Comparison of ENCODE assay signal across 20 cellular contexts in the genomic region with DNA sequence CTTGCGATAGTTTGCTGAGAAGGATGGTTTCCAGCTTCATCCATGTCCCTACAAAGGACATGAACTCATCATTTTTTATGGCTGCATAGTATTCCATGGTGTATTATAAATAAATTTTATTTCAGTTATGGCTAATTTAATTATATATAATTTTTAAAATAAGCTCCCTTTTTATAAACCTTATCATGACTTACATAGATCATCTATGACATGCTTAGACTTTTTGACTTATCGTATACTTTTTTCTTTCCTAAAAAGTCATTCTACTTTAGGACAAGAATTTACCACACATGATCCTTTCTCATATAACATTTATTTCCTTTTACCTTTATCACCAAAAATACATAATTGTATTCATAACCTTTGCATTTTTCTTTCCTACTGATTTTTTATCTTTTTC.
A peak's percentile ranks its signal among the peaks of the same experiment; 100 is the strongest.
DNase-seq lines count a peak whose midpoint lies in the region; ATAC-seq, FAIRE-seq and TF ChIP-seq lines count a peak whose summit lies in the region.
"Had no signal": no experiment of that assay in that cellular context is flagged by ENCODE, and none has a peak within 500 bp of the region (broad histone marks: within the 10 kb centered on the region; RNA-seq: fewer than 3 reads in every experiment).

No MANE protein-coding gene starts in this region.

- H3K36me3 Mint-ChIP-seq in glutamatergic neuron (ENCODE audit: unreplicated experiment), result peaks cover 19% of the 10 kb centered on the region
- H3K36me3 Mint-ChIP-seq: T-cell had no signal

- intact Hi-C loops in HepG2 (cut with micrococcal nuclease; ENCODE audit: unreplicated experiment) (no loop called here), right lobe of liver (cut with DNase I) (no loop called here), prostate gland (cut with DNase I) (no loop called here)

- H3K27ac ChIP-seq in HepG2 (ENCODE audit: extremely low read length, insufficient read depth, low read length), result no peak overlapping the region
- H3K27ac ChIP-seq in right lobe of liver, result no peak overlapping the region
- no peak overlapping the region for H3K27ac ChIP-seq in prostate gland

- no peak overlapping the region for H3K4me2 ChIP-seq in HepG2 (ENCODE audit: low read depth, low read length)
- H3K4me2 ChIP-seq: SK-N-SH had no signal

- no peak for ATAC-seq in HepG2
- no peak for ATAC-seq in right lobe of liver
- ATAC-seq: Panc1, T-cell had no signal

- 91% methylated on average over 2 of the region's 2 CpGs for WGBS in HepG2 (ENCODE audit: low lambda C conversion rate)
- 83% methylated on average over 2 of the region's 2 CpGs for WGBS in right lobe of liver (ENCODE audit: insufficient coverage, low coverage, low lambda C conversion rate, missing lambda C conversion rate)
- 97% methylated on average over 2 of the region's 2 CpGs for WGBS in prostate gland

- no peaks in the 10 kb centered on the region for H4K20me1 ChIP-seq in HepG2 (ENCODE audit: insufficient read depth, low read length)

- DNase-seq in HepG2 (ENCODE audit: low spot score) (no peak), right lobe of liver (no peak), Kasumi-1 (lab: John Stamatoyannopoulos, UW) (peak; percentile 2 to 9), RKO (ENCODE audit: low spot score) (peak; percentile 0), prostate gland (ENCODE audit: low spot score) (no peak), LoVo (ENCODE audit: low spot score) (no peak), glutamatergic neuron (no peak)
- DNase-seq: BE2C; CD4-positive, alpha-beta T cell; DND-41; GF-D8; NCI-H2081 treated with DMSO at 0.1 percent for 48 hours; NCI-H345; NCI-H526 treated with DMSO at 0.1 percent for 48 hours; Right ventricle myocardium superior; SK-N-SH; T-cell; T-helper 9 cell had no signal

- no peaks in the 10 kb centered on the region for H3K27me3 Mint-ChIP-seq in glutamatergic neuron (ENCODE audit: unreplicated experiment)
- H3K27me3 Mint-ChIP-seq: CD4-positive, alpha-beta T cell; T-cell had no signal

- no peak overlapping the region for H2AFZ ChIP-seq in HepG2 (ENCODE audit: low read length)

- peaks cover 8% of the 10 kb centered on the region for H3K9me3 Mint-ChIP-seq in glutamatergic neuron (ENCODE audit: unreplicated experiment)

- H3K9me3 ChIP-seq in HepG2 (ENCODE audit: low read length) (peaks cover 61% of the 10 kb centered on the region), right lobe of liver (no peaks in the 10 kb centered on the region), prostate gland (no peaks in the 10 kb centered on the region)
- H3K9me3 ChIP-seq: BE2C had no signal

- POLR2A ChIA-PET in HepG2 (lab: Yijun Ruan, JAX), result no interaction called here

- H3K27ac Mint-ChIP-seq in glutamatergic neuron (ENCODE audit: unreplicated experiment), result no peak overlapping the region
- H3K27ac Mint-ChIP-seq: CD4-positive, alpha-beta T cell; T-cell had no signal

- no peaks in the 10 kb centered on the region for H3K79me2 ChIP-seq in HepG2 (ENCODE audit: insufficient read depth, low read length)

- no peak for TF ChIP-seq RAD21 in HepG2 (CRISPR knock-in tag; IDR thresholded peaks at IDR 0.05)

- no peak overlapping the region for H3K4me3 Mint-ChIP-seq in glutamatergic neuron (ENCODE audit: unreplicated experiment)
- H3K4me3 Mint-ChIP-seq: CD4-positive, alpha-beta T cell; T-cell had no signal

- H3K4me1 ChIP-seq in HepG2 (ENCODE audit: insufficient read depth, low read length) (no peaks in the 10 kb centered on the region), right lobe of liver (no peaks in the 10 kb centered on the region), prostate gland (replicated peaks) (no peaks in the 10 kb centered on the region)
- H3K4me1 ChIP-seq: BE2C had no signal

- no TSS peak for BruUV-seq in HepG2 (replicated peaks; lab: Mats Ljungman, UMichigan)

- TF ChIP-seq EP300 in HepG2 (IDR thresholded peaks at IDR 0.05; ENCODE audit: low read depth in 2 of 2, low read length in 2 of 2) (no peak), HepG2 (CRISPR knock-in tag; IDR thresholded peaks at IDR 0.05; ENCODE audit: borderline replicate concordance) (no peak)

- H3K9ac ChIP-seq in HepG2 (ENCODE audit: insufficient read depth, low read depth, low read length), result no peak overlapping the region
- H3K9ac ChIP-seq: SK-N-SH had no signal

- TF ChIP-seq POLR2A in HepG2 (IDR thresholded peaks at IDR 0.05; ENCODE audit: insufficient read depth in 1 of 2, low read depth in 2 of 2, low read length in 2 of 2) (no peak), right lobe of liver (IDR thresholded peaks at IDR 0.05) (no peak), prostate gland (IDR thresholded peaks at IDR 0.05) (no peak)

- in situ Hi-C loops in HepG2 (cut with HindIII; ENCODE audit: extremely low pct_ligation_motif_present, low pct_unique_long_range_greater_than_20kb), result no loop called here

- H3K4me3 ChIP-seq in HepG2 (replicated peaks in 1 of 3; ENCODE audit: insufficient read depth in 1 of 3, low read depth in 2 of 3, low read length in 3 of 3) (no peak overlapping the region), right lobe of liver (no peak overlapping the region), prostate gland (no peak overlapping the region)

- H3K36me3 ChIP-seq in HepG2 (replicated peaks in 1 of 2; ENCODE audit: control insufficient read depth in 1 of 2, insufficient read depth in 2 of 2, low read length in 2 of 2) (no peaks in the 10 kb centered on the region), right lobe of liver (no peaks in the 10 kb centered on the region), prostate gland (no peaks in the 10 kb centered on the region)
- H3K36me3 ChIP-seq: BE2C had no signal

- H3K4me1 Mint-ChIP-seq in glutamatergic neuron (ENCODE audit: low read depth, unreplicated experiment), result no peaks in the 10 kb centered on the region
- H3K4me1 Mint-ChIP-seq: T-cell had no signal

- no peak for TF ChIP-seq CTCF in HepG2 (CRISPR knock-in tag; IDR thresholded peaks at IDR 0.05)
- no peak for TF ChIP-seq CTCF in right lobe of liver (IDR thresholded peaks at IDR 0.05)
- no peak for TF ChIP-seq CTCF in prostate gland (IDR thresholded peaks at IDR 0.05)
- no peak for TF ChIP-seq CTCF in glutamatergic neuron (IDR thresholded peaks at IDR 0.05; ENCODE audit: partially characterized antibody, unreplicated experiment)

- no peak for FAIRE-seq in HepG2 (lab: Jason Lieb, UNC)
- FAIRE-seq: H1 had no signal

- H3K27me3 ChIP-seq in HepG2 (ENCODE audit: control insufficient read depth in 1 of 2, insufficient read depth in 2 of 2, low read length in 2 of 2) (no peaks in the 10 kb centered on the region), right lobe of liver (no peaks in the 10 kb centered on the region), prostate gland (replicated peaks; ENCODE audit: insufficient read depth) (no peaks in the 10 kb centered on the region)
- H3K27me3 ChIP-seq: BE2C had no signal

- CTCF ChIA-PET in HepG2 (lab: Yijun Ruan, JAX; ENCODE audit: low intra/inter-chr PET ratio, low total read pairs), result no interaction called here

TF ChIP-seq in HepG2, 621 proteins besides CTCF, POLR2A, EP300 and RAD21:
- TF ChIP-seq NCOA2 (CRISPR knock-in tag; IDR thresholded peaks at IDR 0.05) (no peak), ZFP36 (IDR thresholded peaks at IDR 0.05; ENCODE audit: borderline replicate concordance, low read depth, low read length, partially characterized antibody) (peak; percentile 35)
TF ChIP-seq in HepG2: peak in this region for 1.

Comparison
In these comparisons a context has a peak if more than half of its experiments do, and no peak if none do; other contexts are left out.
1. DNase-seq: peak in Kasumi-1 (2 of 2) and RKO (single experiment); none in HepG2 (single experiment), right lobe of liver (0 of 3), prostate gland (single experiment), LoVo (single experiment) and glutamatergic neuron (single experiment).